ENCODE assay signal across 8 cellular contexts in genomic region chr6:33710296-33711121, GRCh38. TPM values are rescaled to one million over a fixed set of nuclear protein-coding genes. Genes with fewer than 3 reads are reported as not detected.
DNase-seq lines count a peak whose midpoint lies in the region; ATAC-seq and TF ChIP-seq lines count a peak whose summit lies in the region.

No MANE protein-coding gene starts in this region.

- no peaks in the 10 kb centered on the region for H3K9me3 Mint-ChIP-seq in T-helper 2 cell treated with Interferon-gamma antibody and Interleukin-4, amounts not matched to agents 5 μg/mL and 100 μg/mL, for 36 hours
- no peaks in the 10 kb centered on the region for H3K9me3 Mint-ChIP-seq in stimulated activated naive B cell treated with anti-CD40 and anti-IgM and Interleukin-4, amounts not matched to agents 10 μg/mL and 1 μg/mL and 100 μg/mL, for 72 hours

- no peaks in the 10 kb centered on the region for H3K9me3 ChIP-seq in cardiac muscle cell (ENCODE audit: low read depth)

- peaks cover 34% of the 10 kb centered on the region for H3K4me1 Mint-ChIP-seq in T-helper 2 cell treated with Interferon-gamma antibody and Interleukin-4, amounts not matched to agents 5 μg/mL and 100 μg/mL, for 36 hours (ENCODE audit: low read depth)
- H3K4me1 Mint-ChIP-seq in stimulated activated naive B cell treated with anti-CD40 and anti-IgM and Interleukin-4, amounts not matched to agents 10 μg/mL and 1 μg/mL and 100 μg/mL, for 72 hours, result peaks cover 32 to 49% of the 10 kb centered on the region in 2 donors

- peak overlapping the region; percentile 98 for H3K4me3 Mint-ChIP-seq in T-helper 2 cell treated with Interferon-gamma antibody and Interleukin-4, amounts not matched to agents 5 μg/mL and 100 μg/mL, for 36 hours
- peak overlapping the region; percentile 99 to 100 for H3K4me3 Mint-ChIP-seq in stimulated activated naive B cell treated with anti-CD40 and anti-IgM and Interleukin-4, amounts not matched to agents 10 μg/mL and 1 μg/mL and 100 μg/mL, for 72 hours

- H3K27me3 ChIP-seq in cardiac muscle cell (no peaks in the 10 kb centered on the region), foreskin keratinocyte (no peaks in the 10 kb centered on the region)

- no peak for DNase-seq in cardiac muscle cell (ENCODE audit: low read depth in 1 of 2, low spot score in 1 of 2)
- no peak for DNase-seq in left ventricle myocardium superior
- DNase-seq in T-helper 2 cell treated with Interferon-gamma antibody and Interleukin-4, amounts not matched to agents 5 μg/mL and 100 μg/mL, for 36 hours (ENCODE audit: low spot score), result peak; percentile 10
- DNase-seq in foreskin keratinocyte, result no peak
- no peak for DNase-seq in stimulated activated naive B cell treated with anti-CD40 and anti-IgM and Interleukin-4, amounts not matched to agents 10 μg/mL and 1 μg/mL and 100 μg/mL, for 72 hours
- no peak for DNase-seq in stimulated activated CD4-positive, alpha-beta T cell treated with anti-CD3 and anti-CD28 coated beads, Interleukin-12 subunit alpha, Interleukin-12 subunit beta, amount 100 ng/mL, for 4 hours
- DNase-seq in ecto neural progenitor cell (ENCODE audit: low spot score), result no peak

- H3K4me1 ChIP-seq in cardiac muscle cell (ENCODE audit: low read depth) (peaks cover 3% of the 10 kb centered on the region), foreskin keratinocyte (peaks cover 8% of the 10 kb centered on the region)

- TF ChIP-seq CTCF in cardiac muscle cell (IDR thresholded peaks at IDR 0.05; ENCODE audit: low read depth, low read length) (no peak), foreskin keratinocyte (conservative IDR thresholded peaks at IDR 0.05) (no peak)

- H3K36me3 Mint-ChIP-seq in T-helper 2 cell treated with Interferon-gamma antibody and Interleukin-4, amounts not matched to agents 5 μg/mL and 100 μg/mL, for 36 hours (ENCODE audit: low read depth), result peaks cover 22% of the 10 kb centered on the region
- H3K36me3 Mint-ChIP-seq in stimulated activated naive B cell treated with anti-CD40 and anti-IgM and Interleukin-4, amounts not matched to agents 10 μg/mL and 1 μg/mL and 100 μg/mL, for 72 hours, result peaks cover 27 to 38% of the 10 kb centered on the region in 2 donors

- peaks cover 3% of the 10 kb centered on the region for H3K27me3 Mint-ChIP-seq in T-helper 2 cell treated with Interferon-gamma antibody and Interleukin-4, amounts not matched to agents 5 μg/mL and 100 μg/mL, for 36 hours (ENCODE audit: low read depth)
- H3K27me3 Mint-ChIP-seq in stimulated activated naive B cell treated with anti-CD40 and anti-IgM and Interleukin-4, amounts not matched to agents 10 μg/mL and 1 μg/mL and 100 μg/mL, for 72 hours, result no peaks in the 10 kb centered on the region

- intact Hi-C loops in left ventricle myocardium superior (cut with micrococcal nuclease), result no loop called here

- no peak for ATAC-seq in left ventricle myocardium superior
- no peak for ATAC-seq in foreskin keratinocyte
- ATAC-seq in stimulated activated naive B cell treated with anti-CD40 and anti-IgM and Interleukin-4, amounts not matched to agents 10 μg/mL and 1 μg/mL and 100 μg/mL, for 72 hours (replicated peaks), result peak; percentile 0 to 14
- ATAC-seq in GM21526 (IDR thresholded peaks at IDR 0.05; ENCODE audit: low FRiP score, unreplicated experiment), result no peak

- H3K36me3 ChIP-seq in cardiac muscle cell, result no peaks in the 10 kb centered on the region

- H3K27ac Mint-ChIP-seq in T-helper 2 cell treated with Interferon-gamma antibody and Interleukin-4, amounts not matched to agents 5 μg/mL and 100 μg/mL, for 36 hours, result peak overlapping the region; percentile 98
- H3K27ac Mint-ChIP-seq in stimulated activated naive B cell treated with anti-CD40 and anti-IgM and Interleukin-4, amounts not matched to agents 10 μg/mL and 1 μg/mL and 100 μg/mL, for 72 hours, result peak overlapping the region; percentile 100

- H3K27ac ChIP-seq in cardiac muscle cell, result no peak overlapping the region
- peak overlapping the region; percentile 99 for H3K27ac ChIP-seq in foreskin keratinocyte

- H3K4me3 ChIP-seq in cardiac muscle cell, result peak overlapping the region; percentile 68

RNA-seq across cellular contexts. Expression of gene UQCC2, which starts 1.0 kb away (rescaled TPM):
- total RNA-seq in cardiac muscle cell, result 35.7 and 40.1 TPM in 2 replicates
- 216 and 232 TPM in 2 replicates for polyA plus RNA-seq in cardiac muscle cell
- 190 TPM for total RNA-seq in left ventricle myocardium superior
- 137 and 154 TPM in 2 replicates for total RNA-seq in foreskin keratinocyte
- polyA plus RNA-seq in foreskin keratinocyte, result 226 and 259 TPM in 2 replicates

RNA-seq across cellular contexts. Expression of gene IP6K3, which starts 36.2 kb away (rescaled TPM):
- total RNA-seq in cardiac muscle cell (3.9 and 5.0 TPM in 2 replicates), left ventricle myocardium superior (47.5 TPM), foreskin keratinocyte (not detected in 2 replicates)
- polyA plus RNA-seq in cardiac muscle cell (2.9 TPM in 2 replicates), foreskin keratinocyte (not detected in 2 replicates)

Comparison
In these comparisons a context has a peak if more than half of its experiments do, and no peak if none do; other contexts are left out.
1. ATAC-seq: peak in stimulated activated naive B cell treated with anti-CD40 and anti-IgM and Interleukin-4, amounts not matched to agents 10 μg/mL and 1 μg/mL and 100 μg/mL, for 72 hours (2 of 2); none in left ventricle myocardium superior (single experiment), foreskin keratinocyte (single experiment) and GM21526 (single experiment).